In the genomic region with DNA sequence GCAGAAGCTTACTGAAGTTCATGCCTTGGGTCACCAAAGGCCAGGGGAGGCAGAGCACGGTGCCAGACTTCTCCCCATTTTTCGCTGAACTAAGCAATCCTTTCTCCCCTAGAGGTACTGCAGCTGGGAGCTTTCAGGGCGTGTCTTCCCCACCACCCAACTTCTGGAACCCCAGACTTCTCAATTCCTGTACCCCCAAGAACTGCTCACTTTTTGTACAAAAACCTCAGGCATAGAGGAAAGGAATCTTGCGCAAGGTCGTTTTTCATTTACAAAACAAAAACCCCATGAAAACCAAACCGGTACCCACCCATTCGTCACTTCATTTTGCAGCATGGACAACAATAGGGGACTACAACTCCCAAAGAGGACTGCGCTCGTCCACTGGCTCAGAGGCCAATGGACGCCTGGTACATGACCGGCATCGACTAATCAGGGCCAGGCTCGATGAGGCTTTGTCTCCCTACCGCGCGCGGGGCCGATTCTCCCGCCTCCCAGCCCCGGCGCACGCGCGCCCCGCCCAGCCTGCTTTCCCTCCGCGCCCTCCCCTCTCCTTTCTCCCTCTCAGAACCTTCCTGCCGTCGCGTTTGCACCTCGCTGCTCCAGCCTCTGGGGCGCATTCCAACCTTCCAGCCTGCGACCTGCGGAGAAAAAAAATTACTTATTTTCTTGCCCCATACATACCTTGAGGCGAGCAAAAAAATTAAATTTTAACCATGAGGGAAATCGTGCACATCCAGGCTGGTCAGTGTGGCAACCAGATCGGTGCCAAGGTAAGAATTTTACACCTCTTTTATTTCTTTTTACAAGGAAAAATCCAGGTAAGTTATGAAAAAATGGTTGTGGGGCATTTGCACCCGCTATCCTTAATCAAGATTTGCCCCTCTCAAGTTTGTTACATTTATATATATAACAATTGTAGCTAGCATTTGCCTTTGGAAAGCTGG, we compare ENCODE assay signal across 8 cellular contexts. TPM values are rescaled to one million over a fixed set of nuclear protein-coding genes. Genes with fewer than 3 reads are reported as not detected.
DNase-seq lines count a peak whose midpoint lies in the region; ATAC-seq and TF ChIP-seq lines count a peak whose summit lies in the region.

A gene (plus strand): TSS at position 562 of the 947 bp plus-strand sequence. CDS start 155 bp downstream, at position 717.

- peak; percentile 98 for DNase-seq in GM12865 (ENCODE audit: low read depth)
- DNase-seq in NCI-H187 treated with DMSO at 0.1 percent for 48 hours (lab: John Stamatoyannopoulos, UW) = peak; percentile 90
- peak; percentile 92 to 99 (median 92) for DNase-seq in T-helper 2 cell
- DNase-seq in amygdala (lab: John Stamatoyannopoulos, UW) = peak; percentile 53 to 99 (median 96)
- DNase-seq in left cardiac atrium = peak; percentile 97
- DNase-seq in posterior vena cava (ENCODE audit: low spot score) = peak; percentile 99
- peak; percentile 99 for DNase-seq in upper lobe of left lung

- ATAC-seq in HG02798 (IDR thresholded peaks at IDR 0.05; ENCODE audit: poor library complexity, unreplicated experiment) (peak; percentile 49), left cardiac atrium (peak; percentile 77 to 82), upper lobe of left lung (ENCODE audit: low FRiP score in 2 of 2) (peak; percentile 85 to 93)

- peak in 1 of 4 donors; percentile 43 for TF ChIP-seq EP300 in upper lobe of left lung (IDR thresholded peaks at IDR 0.05)

- peaks cover 41 to 61% (median 60%) of the 10 kb centered on the region in 4 donors for H3K4me1 ChIP-seq in upper lobe of left lung

- TF ChIP-seq CTCF in GM12865 (IDR thresholded peaks at IDR 0.05; ENCODE audit: insufficient read depth, low read depth, low read length, missing control alignments) (no peak), upper lobe of left lung (IDR thresholded peaks at IDR 0.05) (peak in 4 of 6 experiments; percentile 21 to 39 (median 25))

- H3K9me3 ChIP-seq in upper lobe of left lung = no peaks in the 10 kb centered on the region

- H3K36me3 ChIP-seq in upper lobe of left lung = peaks cover 20 to 30% (median 25%) of the 10 kb centered on the region in 4 donors

- H3K27me3 ChIP-seq in upper lobe of left lung = no peaks in the 10 kb centered on the region

- peak within 1 kb of the TSS; percentile 91 to 95 (median 92) for H3K27ac ChIP-seq in upper lobe of left lung

- peak within 1 kb of the TSS; percentile 92 for H3K4me3 ChIP-seq in GM12865 (ENCODE audit: low read depth, low read length)
- peak within 1 kb of the TSS; percentile 64 to 87 (median 76) for H3K4me3 ChIP-seq in upper lobe of left lung

- intact Hi-C loops in left cardiac atrium (cut with DNase I) = loop anchor here in 1 of 2 donors (10.0 kb wide), 1 partner anchor 95 kb away; a partner anchor contains a TSS
- intact Hi-C loops in posterior vena cava (cut with DNase I) = loop anchor here (2.0 to 10.0 kb wide), 2 partner anchors 31 to 95 kb away; a partner anchor contains a TSS

- peak in 3 of 4 donors; percentile 74 to 93 (median 77) for TF ChIP-seq POLR2A in upper lobe of left lung (IDR thresholded peaks at IDR 0.05)

- WGBS in upper lobe of left lung, 2 donors = 0 to 1% methylated on average over 38 of the region's 38 CpGs

RNA-seq across cellular contexts. Expression of the gene that starts here (rescaled TPM):
- total RNA-seq in left cardiac atrium = 100 to 1,000 TPM; 276 to 303 TPM
- 100 to 1,000 TPM; 342 to 378 TPM for total RNA-seq in posterior vena cava
- total RNA-seq in upper lobe of left lung = 100 to 1,000 TPM in 4 of 6 donors, 10 to 100 TPM in 2; 71.2 to 347 (median 149) TPM

Comparison
In these comparisons a context has a peak if more than half of its experiments do, and no peak if none do; other contexts are left out.
1. Peak in every context shown above with its lines: DNase-seq, ATAC-seq, H3K4me3 ChIP-seq and H3K27ac ChIP-seq.